ENCODE assay signal across 23 cellular contexts in the genomic region with DNA sequence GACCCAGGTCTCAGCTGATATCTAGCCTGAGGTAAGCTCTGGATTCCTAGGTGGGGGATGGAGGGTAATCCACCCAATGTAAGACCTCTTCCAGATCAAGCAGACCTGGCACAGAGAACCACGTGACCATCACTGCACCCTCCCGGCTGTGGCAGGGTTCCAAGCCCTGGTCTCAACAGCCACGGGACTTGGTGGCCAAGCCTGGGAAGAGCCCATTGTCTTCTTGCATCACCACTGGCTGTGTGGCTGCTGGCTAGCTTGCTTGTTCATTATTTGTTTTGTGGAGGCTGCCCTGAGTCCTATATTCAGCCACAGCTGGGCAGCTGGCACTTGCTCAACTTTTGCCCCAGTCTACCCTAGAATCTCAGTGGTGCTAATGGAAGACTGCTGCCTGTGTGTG. TPM values are rescaled to one million over a fixed set of nuclear protein-coding genes. Genes with fewer than 3 reads are reported as not detected.
A peak's percentile ranks its signal among the peaks of the same experiment; 100 is the strongest.
DNase-seq lines count a peak whose midpoint lies in the region; ATAC-seq and FAIRE-seq lines count a peak whose summit lies in the region.
"Had no signal": no experiment of that assay in that cellular context is flagged by ENCODE, and none has a peak within 500 bp of the region (broad histone marks: within the 10 kb centered on the region; RNA-seq: fewer than 3 reads in every experiment).

No MANE protein-coding gene starts in this region.

- no peak overlapping the region for H3K4me3 ChIP-seq in small intestine (ENCODE audit: low read depth in 1 of 2, low read length in 2 of 2)
- H3K4me3 ChIP-seq: adrenal gland, GM23338, heart left ventricle, right lobe of liver, SJCRH30, uterus had no signal

- no peaks in the 10 kb centered on the region for H3K36me3 ChIP-seq in small intestine (ENCODE audit: control insufficient read depth in 2 of 2, insufficient read depth in 2 of 2, low read length in 2 of 2)
- H3K36me3 ChIP-seq: adrenal gland, heart left ventricle, right lobe of liver, uterus had no signal

- DNase-seq in H4 (ENCODE audit: low spot score), result peak; percentile 39
- DNase-seq in NCI-H345 (lab: John Stamatoyannopoulos, UW), result peak; percentile 88
- DNase-seq in globus pallidus (ENCODE audit: low spot score), result peak; percentile 96
- peak; percentile 94 for DNase-seq in putamen (ENCODE audit: low spot score)
- no peak for DNase-seq in small intestine
- DNase-seq: activated CD4-positive, CD25-positive, alpha-beta regulatory T cell; activated effector memory CD4-positive, alpha-beta T cell treated with Interleukin-2 at 50 U/mL for 16 hours; adrenal gland; Caco-2; central memory CD4-positive, alpha-beta T cell; effector memory CD8-positive, alpha-beta T cell; heart left ventricle; kidney; NCI-H446 treated with DMSO at 0.1 percent for 48 hours; right lobe of liver; SJCRH30; stimulated activated CD4-positive, alpha-beta T cell treated with anti-CD3 and anti-CD28 coated beads, Interleukin-1b, Interleukin-23, amount 100 ng/mL, for 48 hours; uterus had no signal

- no peak for FAIRE-seq in small intestine (lab: Jason Lieb, UNC)
- FAIRE-seq: kidney had no signal

- no peaks in the 10 kb centered on the region for H3K27me3 ChIP-seq in small intestine (ENCODE audit: control insufficient read depth in 2 of 2, insufficient read depth in 2 of 2, low read length in 2 of 2)
- H3K27me3 ChIP-seq: adrenal gland, heart left ventricle, right lobe of liver, SJCRH30, uterus had no signal

- no peak overlapping the region for H3K27ac ChIP-seq in small intestine (ENCODE audit: low read depth in 1 of 2, low read length in 1 of 2)
- H3K27ac ChIP-seq: adrenal gland, heart left ventricle, KMS-11, right lobe of liver, SJCRH30, uterus had no signal

- H3K9me3 ChIP-seq in small intestine (ENCODE audit: control insufficient read depth, low read depth), result no peaks in the 10 kb centered on the region
- H3K9me3 ChIP-seq: adrenal gland, Caco-2, heart left ventricle, right lobe of liver, SJCRH30, uterus had no signal

- WGBS in small intestine, 3 donors, result 76 to 83% (median 80%) methylated on average over 3 of the region's 3 CpGs

- H3K4me1 ChIP-seq in small intestine (ENCODE audit: control insufficient read depth in 2 of 2, insufficient read depth in 1 of 2, low read depth in 1 of 2, low read length in 1 of 2), result no peaks in the 10 kb centered on the region
- H3K4me1 ChIP-seq: right lobe of liver, uterus had no signal

- ATAC-seq in GM18858 (IDR thresholded peaks at IDR 0.05; ENCODE audit: unreplicated experiment) (no peak), GM19351 (IDR thresholded peaks at IDR 0.05; ENCODE audit: unreplicated experiment) (no peak), GM19452 (IDR thresholded peaks at IDR 0.05; ENCODE audit: unreplicated experiment) (no peak)
- ATAC-seq: effector memory CD8-positive, alpha-beta T cell; GM23338; heart left ventricle had no signal

RNA-seq across cellular contexts. Expression of gene NFASC, which starts 24.1 kb away (rescaled TPM):
- 3.1 and 3.2 TPM in 2 replicates for total RNA-seq in H4 (2014; rRNA removed; shearing (Covaris generic))
- polyA plus RNA-seq in small intestine, result 1 to 10 TPM in 2 of 3 donors, under 1 TPM in 1; 0.22 to 5.8 (median 1.4) TPM
